In genomic region chr9:113955076-113955752, GRCh38 we compare ENCODE assay signal across 14 cellular contexts.
DNase-seq lines count a peak whose midpoint lies in the region; ATAC-seq, FAIRE-seq and TF ChIP-seq lines count a peak whose summit lies in the region.
"Had no signal": no experiment of that assay in that cellular context is flagged by ENCODE, and none has a peak within 500 bp of the region (broad histone marks: within the 10 kb centered on the region; RNA-seq: fewer than 3 reads in every experiment).

No MANE protein-coding gene starts in this region.

- H3K4me3 ChIP-seq in fibroblast of the aortic adventitia (ENCODE audit: low read depth, low read length), result no peak overlapping the region
- no peak overlapping the region for H3K4me3 ChIP-seq in psoas muscle
- H3K4me3 ChIP-seq: skin epidermis had no signal

- no peak for TF ChIP-seq CTCF in fibroblast of the aortic adventitia (IDR thresholded peaks at IDR 0.05; ENCODE audit: insufficient read depth, low read length)
- no peak for TF ChIP-seq CTCF in psoas muscle (IDR thresholded peaks at IDR 0.05)

- in situ Hi-C loops in Caki2 (cut with HindIII; ENCODE audit: low pct_unique_long_range_greater_than_20kb, low sequenced_read_pairs), result no loop called here

- DNase-seq in Caki2 (ENCODE audit: low read depth) (peak; percentile 21), RCC 7860 (ENCODE audit: low spot score) (no peak), fibroblast of the aortic adventitia (ENCODE audit: low read depth) (peak; percentile 91), psoas muscle (no peak), GDM1 (lab: John Stamatoyannopoulos, UW) (no peak), NCI-H2227 treated with DMSO at 0.1 percent for 48 hours (lab: John Stamatoyannopoulos, UW) (no peak)
- no peak for DNase-seq in stimulated activated CD4-positive, alpha-beta T cell treated with anti-CD3 and anti-CD28 coated beads, Interleukin-15, amount 100 ng/mL, for 24 hours
- no peak for DNase-seq in stimulated activated CD8-positive, alpha-beta memory T cell treated with anti-CD3 and anti-CD28 coated beads, Interleukin-4, amount 100 ng/mL, for 48 hours
- DNase-seq: activated CD4-positive, CD25-positive, alpha-beta regulatory T cell; DMS 273 treated with DMSO at 0.1 percent for 48 hours had no signal

- 72 to 75% (median 73%) methylated on average over 2 of the region's 2 CpGs for WGBS in psoas muscle, 3 donors

- intact Hi-C loops in psoas muscle (cut with DNase I), result no loop called here

- no peaks in the 10 kb centered on the region for H3K36me3 ChIP-seq in psoas muscle (ENCODE audit: insufficient read depth in 1 of 2, low read depth in 1 of 2)

- peak; percentile 80 for FAIRE-seq in RCC 7860 (lab: Jason Lieb, UNC)
- FAIRE-seq: H1 had no signal

- H3K27me3 ChIP-seq in psoas muscle (ENCODE audit: insufficient read depth in 3 of 3, low read length in 2 of 3), result no peaks in the 10 kb centered on the region

- peak in 3 of 4 donors; percentile 34 to 61 (median 54) for ATAC-seq in psoas muscle
- ATAC-seq: stimulated activated effector memory CD8-positive, alpha-beta T cell treated with anti-CD3 and anti-CD28 coated beads, Interleukin-12 subunit alpha, Interleukin-12 subunit beta, amount 100 ng/mL, for 72 hours had no signal

- no peaks in the 10 kb centered on the region for H3K9me3 ChIP-seq in psoas muscle

- H3K27ac ChIP-seq in psoas muscle, result peak overlapping the region; percentile 42
- H3K27ac ChIP-seq: epithelial cell of prostate had no signal

- peaks cover 6% of the 10 kb centered on the region for H3K4me1 ChIP-seq in psoas muscle

Comparison
In these comparisons a context has a peak if more than half of its experiments do, and no peak if none do; other contexts are left out.
1. DNase-seq: peak in Caki2 (single experiment) and fibroblast of the aortic adventitia (single experiment); none in RCC 7860 (single experiment), psoas muscle (0 of 2), stimulated activated CD4-positive, alpha-beta T cell treated with anti-CD3 and anti-CD28 coated beads, Interleukin-15, amount 100 ng/mL, for 24 hours (single experiment), GDM1 (single experiment), NCI-H2227 treated with DMSO at 0.1 percent for 48 hours (single experiment) and stimulated activated CD8-positive, alpha-beta memory T cell treated with anti-CD3 and anti-CD28 coated beads, Interleukin-4, amount 100 ng/mL, for 48 hours (single experiment).